12 cellular contexts compared by ENCODE assay signal in genomic region chr6:32397252-32397920, GRCh38. TPM values are rescaled to one million over a fixed set of nuclear protein-coding genes. Genes with fewer than 3 reads are reported as not detected.
A peak's percentile ranks its signal among the peaks of the same experiment; 100 is the strongest.
DNase-seq lines count a peak whose midpoint lies in the region; ATAC-seq and TF ChIP-seq lines count a peak whose summit lies in the region.
"Had no signal": no experiment of that assay in that cellular context is flagged by ENCODE, and none has a peak within 500 bp of the region (broad histone marks: within the 10 kb centered on the region; RNA-seq: fewer than 3 reads in every experiment).

No MANE protein-coding gene starts in this region.

- TF ChIP-seq POLR2A in Raji (IDR thresholded peaks at IDR 0.05; ENCODE audit: insufficient read depth, low read depth, low read length) = peak; percentile 29; the same call in 1 of the 2 replicates

- TF ChIP-seq CTCF in GM13976 (IDR thresholded peaks at IDR 0.05; ENCODE audit: borderline replicate concordance, control extremely low read depth, extremely low read depth, insufficient read depth, missing control alignments) = no peak

- ATAC-seq in GM19397 (IDR thresholded peaks at IDR 0.05; ENCODE audit: unreplicated experiment) = peak; percentile 76
- ATAC-seq in HG03039 (IDR thresholded peaks at IDR 0.05; ENCODE audit: unreplicated experiment) = peak; percentile 59

- H3K27me3 ChIP-seq in MG63 = no peaks in the 10 kb centered on the region

- H3K9me3 ChIP-seq in MG63 = no peaks in the 10 kb centered on the region
- H3K9me3 ChIP-seq: esophagus muscularis mucosa, left ventricle myocardium inferior had no signal

- no peak overlapping the region for H3K4me3 ChIP-seq in MG63
- H3K4me3 ChIP-seq: esophagus muscularis mucosa, left ventricle myocardium inferior had no signal

- H3K36me3 ChIP-seq in MG63 = no peaks in the 10 kb centered on the region
- H3K36me3 ChIP-seq: esophagus muscularis mucosa, left ventricle myocardium inferior had no signal

- DNase-seq in GM13976 (ENCODE audit: low spot score) = peak; percentile 59
- no peak for DNase-seq in DMS 273 (lab: John Stamatoyannopoulos, UW; ENCODE audit: unreplicated experiment)
- DNase-seq in NCI-H446 (lab: John Stamatoyannopoulos, UW) = no peak
- no peak for DNase-seq in kidney tubule cell (ENCODE audit: low spot score)
- DNase-seq in MG63 = no peak
- DNase-seq: amniotic stem cell, left ventricle myocardium inferior had no signal

- in situ Hi-C loops in GM13976 (cut with MboI; ENCODE audit: low sequenced_read_pairs, unreplicated experiment) = no loop called here

RNA-seq across cellular contexts. Expression of gene BTNL2, which starts 9.6 kb away (rescaled TPM):
- not detected in 2 replicates for total RNA-seq in MG63 (2014; rRNA removed; shearing (Covaris generic); ENCODE audit: low replicate concordance)
- total RNA-seq: CD4-positive, CD25-positive, alpha-beta regulatory T cell; esophagus muscularis mucosa; left ventricle myocardium inferior had no signal

RNA-seq across cellular contexts. Expression of gene TSBP1, which starts 25.7 kb away (rescaled TPM):
- total RNA-seq in MG63 (2014; rRNA removed; shearing (Covaris generic); ENCODE audit: low replicate concordance) = not detected in 2 replicates
- total RNA-seq: CD4-positive, CD25-positive, alpha-beta regulatory T cell; esophagus muscularis mucosa; left ventricle myocardium inferior had no signal

RNA-seq across cellular contexts. Expression of gene HLA-DRA, which starts 42.3 kb away (rescaled TPM):
- total RNA-seq in MG63 (2014; rRNA removed; shearing (Covaris generic); ENCODE audit: low replicate concordance) = not detected in 2 replicates
